In genomic region chr1:158014702-158015320, GRCh38 we compare ENCODE assay signal across 13 cellular contexts. TPM values are rescaled to one million over a fixed set of nuclear protein-coding genes. Genes with fewer than 3 reads are reported as not detected.
DNase-seq lines count a peak whose midpoint lies in the region; ATAC-seq and TF ChIP-seq lines count a peak whose summit lies in the region.
"Had no signal": no experiment of that assay in that cellular context is flagged by ENCODE, and none has a peak within 500 bp of the region (broad histone marks: within the 10 kb centered on the region; RNA-seq: fewer than 3 reads in every experiment).

No MANE protein-coding gene starts in this region.

- H3K36me3 ChIP-seq in ectodermal cell (ENCODE audit: control insufficient read depth, insufficient read depth, low read length), result no peaks in the 10 kb centered on the region
- no peaks in the 10 kb centered on the region for H3K36me3 ChIP-seq in neural cell (ENCODE audit: insufficient read depth, low read length)
- no peaks in the 10 kb centered on the region for H3K36me3 ChIP-seq in urinary bladder (ENCODE audit: insufficient read depth)
- no peaks in the 10 kb centered on the region for H3K36me3 ChIP-seq in GM23248 (ENCODE audit: low read depth)

- TF ChIP-seq RAD21 in neural cell (conservative IDR thresholded peaks at IDR 0.05), result no peak

- H3K27ac ChIP-seq in ectodermal cell (ENCODE audit: insufficient read depth, low read depth, low read length, poor library complexity, severe bottlenecking) (peak overlapping the region; percentile 92), neural cell (ENCODE audit: low read length) (peak overlapping the region; percentile 67), urinary bladder (ENCODE audit: low read depth) (peak overlapping the region; percentile 53), GM23248 (no peak overlapping the region)
- H3K27ac ChIP-seq: SJSA1 had no signal

- TF ChIP-seq EP300 in neural cell (conservative IDR thresholded peaks at IDR 0.05; ENCODE audit: poor library complexity, severe bottlenecking), result no peak

- H3K9me2 ChIP-seq in neural cell (ENCODE audit: insufficient read depth, low read length), result no peaks in the 10 kb centered on the region
- no peaks in the 10 kb centered on the region for H3K9me2 ChIP-seq in GM23248 (ENCODE audit: insufficient read depth)

- no peak for ATAC-seq in GM21526 (IDR thresholded peaks at IDR 0.05; ENCODE audit: low FRiP score, unreplicated experiment)

- H3K9me3 ChIP-seq in ectodermal cell (ENCODE audit: control insufficient read depth, low read length) (no peaks in the 10 kb centered on the region), neural cell (ENCODE audit: low read length) (no peaks in the 10 kb centered on the region), GM23248 (ENCODE audit: low read depth) (no peaks in the 10 kb centered on the region)
- H3K9me3 ChIP-seq: SJSA1 had no signal

- 44% methylated on average over 6 of the region's 6 CpGs for WGBS in ectodermal cell, 2 experiments
- 33% methylated on average over 6 of the region's 6 CpGs for WGBS in urinary bladder
- WGBS in GM23248 (ENCODE audit: low coverage in 1 of 2, low lambda C conversion rate in 2 of 2, missing lambda C conversion rate in 2 of 2), 2 experiments, result 88 to 96% methylated on average over 5 to 6 of the region's 6 CpGs

- in situ Hi-C loops in GM23248 (cut with MboI), result no loop called here

- H2AFZ ChIP-seq in neural cell (ENCODE audit: low read depth, low read length) (no peak overlapping the region), GM23248 (no peak overlapping the region)

- H4K20me1 ChIP-seq in neural cell (ENCODE audit: insufficient read depth), result no peaks in the 10 kb centered on the region
- H4K20me1 ChIP-seq in GM23248 (ENCODE audit: insufficient read depth), result no peaks in the 10 kb centered on the region

- H3K4me3 ChIP-seq in ectodermal cell (ENCODE audit: insufficient read depth, low read depth, low read length) (no peak overlapping the region), neural cell (ENCODE audit: low read length) (peak overlapping the region; percentile 59), urinary bladder (ENCODE audit: low read depth, low read length) (no peak overlapping the region), GM23248 (no peak overlapping the region)
- H3K4me3 ChIP-seq: SJSA1 had no signal

- H3K9ac ChIP-seq in neural cell (ENCODE audit: low read length) (peak overlapping the region; percentile 50), GM23248 (no peak overlapping the region)

- DNase-seq in NCI-H82 treated with DMSO at 0.1 percent for 48 hours (lab: John Stamatoyannopoulos, UW; ENCODE audit: unreplicated experiment), result peak; percentile 76
- DNase-seq in DMS153 (lab: John Stamatoyannopoulos, UW), result no peak
- DNase-seq in GM23248, result no peak
- DNase-seq: activated CD4-positive, alpha-beta T cell treated with anti-CD3 and anti-CD28 coated beads, Interleukin-2, amount 50 U/mL, for 1 hour; activated naive CD8-positive, alpha-beta T cell treated with anti-CD3 and anti-CD28 coated beads, Interleukin-2, amount 10 ng/mL, durations not matched to agents 7 days and 5 days; activated T-cell treated with anti-CD3 and anti-CD28 coated beads, Interleukin-2, amount 50 U/mL, for 24 hours; kidney; NCI-H345 had no signal

- H3K4me1 ChIP-seq in ectodermal cell (ENCODE audit: control insufficient read depth, insufficient read depth, low read length) (peaks cover 86% of the 10 kb centered on the region), urinary bladder (ENCODE audit: insufficient read depth) (no peaks in the 10 kb centered on the region), GM23248 (ENCODE audit: insufficient read depth) (peaks cover 85% of the 10 kb centered on the region)

- H3F3A ChIP-seq in neural cell (ENCODE audit: insufficient read depth, low read length, poor library complexity, severe bottlenecking) (no peaks in the 10 kb centered on the region), GM23248 (ENCODE audit: insufficient read depth) (peaks cover 62% of the 10 kb centered on the region)

- TF ChIP-seq CTCF in neural cell (IDR thresholded peaks at IDR 0.05; ENCODE audit: poor library complexity, severe bottlenecking), result no peak

- H3K79me2 ChIP-seq in neural cell (replicated peaks; ENCODE audit: insufficient read depth, low read length) (peaks cover 36% of the 10 kb centered on the region), GM23248 (ENCODE audit: insufficient read depth) (peaks cover 82% of the 10 kb centered on the region)

- H3K4me2 ChIP-seq in neural cell (ENCODE audit: low read length) (peak overlapping the region; percentile 71), GM23248 (ENCODE audit: unreplicated experiment) (no peak overlapping the region)

- H3K27me3 ChIP-seq in ectodermal cell (ENCODE audit: control insufficient read depth, insufficient read depth, low read length, poor library complexity, severe bottlenecking) (no peaks in the 10 kb centered on the region), neural cell (ENCODE audit: insufficient read depth, low read depth, low read length) (no peaks in the 10 kb centered on the region), GM23248 (replicated peaks; ENCODE audit: insufficient read depth) (no peaks in the 10 kb centered on the region)
- H3K27me3 ChIP-seq: SJSA1 had no signal

TF ChIP-seq in neural cell, 6 proteins besides CTCF, POLR2A, EP300 and RAD21:
- TF ChIP-seq TAF1 (IDR thresholded peaks at IDR 0.05; ENCODE audit: low read depth) (no peak), EZH2 (IDR thresholded peaks at IDR 0.05; ENCODE audit: borderline replicate concordance, insufficient read depth, low read length, poor library complexity, severe bottlenecking) (no peak), POLR2AphosphoS5 (IDR thresholded peaks at IDR 0.05) (no peak), REST (IDR thresholded peaks at IDR 0.05; ENCODE audit: borderline replicate concordance) (no peak), MXI1 (conservative IDR thresholded peaks at IDR 0.05; ENCODE audit: poor library complexity, severe bottlenecking) (no peak), SMC3 (conservative IDR thresholded peaks at IDR 0.05; ENCODE audit: poor library complexity) (no peak)

RNA-seq across cellular contexts. Expression of gene KIRREL1, which starts 21.4 kb away (rescaled TPM):
- polyA plus RNA-seq in ectodermal cell (2013, experiment 1 of 4), result 65.0 TPM
- 86.9 TPM for polyA plus RNA-seq in ectodermal cell (2013, experiment 2 of 4)
- polyA plus RNA-seq in ectodermal cell (2013, experiment 3 of 4), result 52.1 TPM
- 60.9 TPM for polyA plus RNA-seq in ectodermal cell (2013, experiment 4 of 4)
- polyA plus RNA-seq in neural cell (12.9 and 15.7 TPM in 2 replicates), urinary bladder (37.1 TPM), GM23248 (2016; fragmentation: Nextera tagmentation; extraction: Ambion mirVana) (33.3 and 33.7 TPM in 2 replicates)
- 41.4 and 44.6 TPM in 2 replicates for polyA minus RNA-seq in neural cell
- total RNA-seq in urinary bladder, result 48.6 TPM
- total RNA-seq in GM23248 (2014; rRNA removed; shearing (Covaris generic)), result 108 and 110 TPM in 2 replicates
- total RNA-seq: activated naive CD8-positive, alpha-beta T cell treated with anti-CD3 and anti-CD28 coated beads, Interleukin-2, amount 10 ng/mL, durations not matched to agents 7 days and 5 days had no signal
